Comparison of ENCODE assay signal across 8 cellular contexts in the genomic region with DNA sequence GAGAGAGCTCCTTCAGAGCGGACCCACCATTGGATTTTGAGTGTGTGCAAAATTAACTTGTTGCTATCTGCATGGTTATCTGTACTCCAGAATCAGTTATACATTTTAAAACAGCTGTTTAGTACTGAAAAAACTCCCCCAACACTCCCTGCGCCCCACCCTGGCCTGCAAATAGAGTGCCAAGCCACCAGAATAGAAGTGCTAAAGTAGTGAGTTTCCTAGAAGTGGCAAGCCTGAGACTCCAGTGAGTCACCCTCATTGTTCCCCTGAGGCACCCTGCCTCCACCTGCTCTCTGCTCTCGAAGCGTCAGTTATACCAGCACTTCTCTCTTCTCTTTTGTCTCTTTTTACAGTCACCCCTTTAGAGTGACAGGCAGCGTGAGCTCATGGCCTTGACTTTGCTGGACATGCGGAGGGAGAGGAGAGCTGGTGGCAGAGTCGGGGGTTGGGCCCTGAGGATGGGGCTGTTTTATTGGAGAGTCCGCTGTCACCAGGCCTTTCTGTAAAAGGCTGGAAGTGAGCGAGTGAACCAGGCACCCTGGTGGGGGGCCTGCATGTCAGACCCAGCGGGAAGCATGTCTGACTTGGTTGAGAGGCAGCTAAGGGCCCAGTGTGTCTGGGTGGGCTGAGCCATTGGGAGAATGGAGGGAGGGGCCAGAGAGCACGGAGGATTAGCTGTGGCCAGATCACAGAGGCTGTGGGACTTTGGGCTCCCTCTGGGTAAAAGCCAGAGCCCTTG. TPM values are rescaled to one million over a fixed set of nuclear protein-coding genes. Genes with fewer than 3 reads are reported as not detected.
DNase-seq lines count a peak whose midpoint lies in the region; ATAC-seq and TF ChIP-seq lines count a peak whose summit lies in the region.

No MANE protein-coding gene starts in this region.

- CTCF ChIA-PET in OCI-LY7 (lab: Charles Lee; ENCODE audit: unreplicated experiment), result interaction anchor here (0.5 to 1.5 kb wide), 2 partner anchors 11 to 124 kb away, joined by 3 read pairs; no protein-coding TSS in a partner anchor

- peaks cover 55% of the 10 kb centered on the region for H3K4me1 ChIP-seq in OCI-LY7 (ENCODE audit: insufficient read depth, low read length, poor library complexity, severe bottlenecking)
- peaks cover 36% of the 10 kb centered on the region for H3K4me1 ChIP-seq in iPS-20b (ENCODE audit: insufficient read depth, low read length)

- peak overlapping the region in 1 of 2 donors; percentile 85 for H3K4me3 Mint-ChIP-seq in CD14-positive monocyte

- H3K36me3 Mint-ChIP-seq in CD14-positive monocyte, result peaks cover 36 to 58% of the 10 kb centered on the region in 2 donors

- H3K9me2 ChIP-seq in OCI-LY7 (ENCODE audit: insufficient read depth, low read length), result no peaks in the 10 kb centered on the region

- H3K4me1 Mint-ChIP-seq in CD14-positive monocyte, result peaks cover 85% of the 10 kb centered on the region

- H3K27me3 Mint-ChIP-seq in CD14-positive monocyte (ENCODE audit: low read depth in 3 of 3), result peaks cover 42 to 59% (median 55%) of the 10 kb centered on the region in 3 donors

- H3K27ac ChIP-seq in OCI-LY7 (ENCODE audit: low read depth, low read length, poor library complexity, severe bottlenecking) (peak overlapping the region; percentile 25), iPS-20b (ENCODE audit: low read length) (no peak overlapping the region)

- H3K36me3 ChIP-seq in OCI-LY7 (ENCODE audit: insufficient read depth, low read length) (no peaks in the 10 kb centered on the region), iPS-20b (ENCODE audit: insufficient read depth, low read depth, low read length) (no peaks in the 10 kb centered on the region)

- H3K79me2 ChIP-seq in OCI-LY7 (ENCODE audit: insufficient read depth, low read depth, low read length), result peaks cover 64% of the 10 kb centered on the region; the same call in 1 of the 2 replicates

- H3K9ac ChIP-seq in iPS-20b (ENCODE audit: low read depth, low read length), result no peak overlapping the region; the same call in 1 of the 2 replicates

- H3K4me2 ChIP-seq in OCI-LY7 (ENCODE audit: low read length), result peak overlapping the region; percentile 60

- TF ChIP-seq CTCF in CD14-positive monocyte (IDR thresholded peaks at IDR 0.05), result no peak
- TF ChIP-seq CTCF in OCI-LY7 (conservative IDR thresholded peaks at IDR 0.05; ENCODE audit: low read length), result no peak

- H3K9me3 ChIP-seq in OCI-LY7 (ENCODE audit: low read length) (no peaks in the 10 kb centered on the region), iPS-20b (ENCODE audit: insufficient read depth, low read depth, low read length) (no peaks in the 10 kb centered on the region)

- peak overlapping the region; percentile 11 for H3K4me3 ChIP-seq in OCI-LY7 (ENCODE audit: low read depth, low read length, poor library complexity, severe bottlenecking)
- peak overlapping the region; percentile 4; the same call in 1 of the 2 replicates for H3K4me3 ChIP-seq in iPS-20b (ENCODE audit: low read length)

- intact Hi-C loops in CD14-positive monocyte (cut with micrococcal nuclease) (loop anchor here in 1 of 2 donors (10.0 kb wide), 1 partner anchor 285 kb away; a partner anchor contains a TSS), OCI-LY7 (cut with micrococcal nuclease; ENCODE audit: unreplicated experiment) (loop anchor here (1.0 to 10.0 kb wide), 2 partner anchors 10 to 765 kb away; a partner anchor contains a TSS)

- H3K9me3 Mint-ChIP-seq in CD14-positive monocyte, result peaks cover 0 to 8% (median 4%) of the 10 kb centered on the region in 7 donors

- H2AFZ ChIP-seq in OCI-LY7 (ENCODE audit: low read length), result no peak overlapping the region

- no TSS peak for BruUV-seq in OCI-LY7 (replicated peaks; lab: Mats Ljungman, UMichigan)

- peak; percentile 43 for ATAC-seq in GM19328 (IDR thresholded peaks at IDR 0.05; ENCODE audit: unreplicated experiment)
- peak; percentile 65 for ATAC-seq in HG03354 (IDR thresholded peaks at IDR 0.05; ENCODE audit: poor library complexity, severe bottlenecking, unreplicated experiment)

- H4K20me1 ChIP-seq in OCI-LY7 (ENCODE audit: insufficient read depth, low read length), result peaks cover 17% of the 10 kb centered on the region

- H3K27me3 ChIP-seq in iPS-20b (ENCODE audit: insufficient read depth, low read length), result no peaks in the 10 kb centered on the region

- peak overlapping the region in 5 of 7 donors; percentile 37 to 77 (median 50) for H3K27ac Mint-ChIP-seq in CD14-positive monocyte

- DNase-seq in CD14-positive monocyte (ENCODE audit: low spot score) (no peak), OCI-LY7 (ENCODE audit: low spot score) (peak; percentile 80), NCI-H2081 (lab: John Stamatoyannopoulos, UW) (no peak)
- DNase-seq in activated effector memory CD4-positive, alpha-beta T cell treated with Interleukin-2 at 50 U/mL for 16 hours, result peak; percentile 41
- peak; percentile 55 to 58 for DNase-seq in stimulated activated CD8-positive, alpha-beta memory T cell treated with anti-CD3 and anti-CD28 coated beads, Interleukin-15, amount 100 ng/mL, for 4 hours (ENCODE audit: low read depth in 2 of 2)

- POLR2A ChIA-PET in OCI-LY7 (lab: Charles Lee), result interaction anchor here (0.6 to 2.1 kb wide), 4 partner anchors 11 to 295 kb away, joined by 3 to 6 read pairs (median 4); no protein-coding TSS in a partner anchor

RNA-seq across cellular contexts. Expression of a gene that starts 10.4 kb away (rescaled TPM):
- 1 to 10 TPM; 6.9 to 8.2 TPM for polyA plus RNA-seq in CD14-positive monocyte
- 17.9 and 19.3 TPM in 2 replicates for total RNA-seq in OCI-LY7 (2014; rRNA removed; shearing (Covaris generic))
- 33.8 and 37.6 TPM in 2 replicates for total RNA-seq in OCI-LY7 (2022)

Comparison
In these comparisons a context has a peak if more than half of its experiments do, and no peak if none do; other contexts are left out.
1. DNase-seq: peak in OCI-LY7 (single experiment), activated effector memory CD4-positive, alpha-beta T cell treated with Interleukin-2 at 50 U/mL for 16 hours (single experiment) and stimulated activated CD8-positive, alpha-beta memory T cell treated with anti-CD3 and anti-CD28 coated beads, Interleukin-15, amount 100 ng/mL, for 4 hours (2 of 2); none in CD14-positive monocyte (single experiment) and NCI-H2081 (0 of 2).